In the genomic region with DNA sequence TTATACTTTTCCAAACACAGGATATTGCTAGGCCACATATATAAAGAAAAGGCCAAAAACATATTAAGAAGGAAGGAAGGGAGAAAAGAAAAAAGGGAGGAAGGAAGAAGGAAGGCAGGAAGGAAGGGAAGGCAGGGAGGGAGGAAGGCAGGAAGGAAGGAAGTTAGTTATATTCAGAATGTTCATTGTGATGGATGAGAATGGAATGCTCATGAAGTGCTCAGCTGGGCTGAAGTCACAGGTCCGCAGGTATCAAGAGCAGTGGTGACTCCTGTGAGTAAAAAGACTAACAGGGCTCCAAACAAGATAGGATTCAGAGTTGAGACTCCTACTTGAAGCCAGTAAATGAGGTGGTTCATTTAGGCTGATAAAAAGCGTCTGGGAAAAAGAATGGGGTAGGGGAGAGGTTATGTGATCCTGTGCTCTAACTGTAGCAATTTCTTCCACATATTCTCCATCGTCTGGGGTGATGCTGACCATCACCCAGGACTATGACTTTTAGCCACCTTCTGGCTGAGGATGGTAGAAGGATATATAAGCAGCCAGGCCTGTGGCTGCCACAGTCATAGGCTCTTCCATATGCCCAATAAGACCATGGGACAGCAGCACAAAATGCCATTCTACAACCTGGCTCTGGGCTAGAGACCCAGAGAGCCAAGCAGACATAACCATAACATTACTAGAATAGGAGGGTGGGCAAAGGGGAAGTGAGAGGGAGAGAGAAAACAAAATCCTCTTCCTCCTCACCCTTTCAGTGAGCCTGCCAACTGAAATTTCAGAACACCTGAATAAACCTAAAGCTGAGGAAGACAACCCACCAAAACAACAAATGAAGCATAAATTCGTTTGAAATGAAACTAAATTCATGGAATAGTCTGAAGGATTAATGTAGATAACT, we compare ENCODE assay signal across 21 cellular contexts.
"Had no signal": no experiment of that assay in that cellular context is flagged by ENCODE, and none has a peak within 500 bp of the region (broad histone marks: within the 10 kb centered on the region; RNA-seq: fewer than 3 reads in every experiment).

No MANE protein-coding gene starts in this region.

- FAIRE-seq: endothelial cell of umbilical vein had no signal

- H3K4me3 ChIP-seq: coronary artery, prostate gland, smooth muscle cell, tibial nerve, uterus had no signal

- H3K9me3 ChIP-seq: prostate gland, tibial nerve, uterus had no signal

- H3K27ac Mint-ChIP-seq: activated T-helper 1 cell treated with anti-CD3 and anti-CD28 coated beads, Interleukin-12 subunit alpha, Interleukin-12 subunit beta, Interleukin-2, Interleukin-4 antibody, amounts not matched to agents 30 ng/mL and 10 ng/mL and 1 ng/mL, durations not matched to agents 14 hours and 24 hours and 36 hours; immature natural killer cell; nephron had no signal

- H3K27me3 ChIP-seq: brain microvascular endothelial cell, tibial nerve, uterus had no signal

- H3K9me3 Mint-ChIP-seq: activated T-helper 1 cell treated with anti-CD3 and anti-CD28 coated beads, Interleukin-12 subunit alpha, Interleukin-12 subunit beta, Interleukin-2, Interleukin-4 antibody, amounts not matched to agents 30 ng/mL and 10 ng/mL and 1 ng/mL, durations not matched to agents 14 hours and 24 hours and 36 hours; central memory CD8-positive, alpha-beta T cell; immature natural killer cell; nephron had no signal

- H3K36me3 ChIP-seq: brain microvascular endothelial cell, prostate gland, tibial nerve, uterus had no signal

- H3K4me1 Mint-ChIP-seq: nephron had no signal

- ATAC-seq: right cardiac atrium had no signal

- H3K27ac ChIP-seq: brain microvascular endothelial cell, coronary artery, prostate gland, tibial nerve, uterus had no signal

- DNase-seq: activated CD4-positive, CD25-positive, alpha-beta regulatory T cell treated with anti-CD3 and anti-CD28 coated beads, Interleukin-2, amount 50 U/mL, for 72 hours; activated naive CD4-positive, alpha-beta T cell treated with Interleukin-2 at 50 U/mL for 16 hours; anterior cingulate cortex; brain microvascular endothelial cell; foreskin fibroblast; glutamatergic neuron; immature natural killer cell; right cardiac atrium; stimulated activated CD4-positive, alpha-beta T cell treated with anti-CD3 and anti-CD28 coated beads, Interleukin-4, amount 100 ng/mL, for 4 hours; stimulated activated CD8-positive, alpha-beta memory T cell treated with anti-CD3 and anti-CD28 coated beads, Interleukin-4, amount 100 ng/mL, for 48 hours; stimulated activated naive CD4-positive, alpha-beta T cell treated with Interleukin-2 at 50 U/mL for 16 hours; substantia nigra; uterus had no signal

- H3K4me3 Mint-ChIP-seq: activated T-helper 1 cell treated with anti-CD3 and anti-CD28 coated beads, Interleukin-12 subunit alpha, Interleukin-12 subunit beta, Interleukin-2, Interleukin-4 antibody, amounts not matched to agents 30 ng/mL and 10 ng/mL and 1 ng/mL, durations not matched to agents 14 hours and 24 hours and 36 hours; central memory CD8-positive, alpha-beta T cell; immature natural killer cell; nephron had no signal

- H3K36me3 Mint-ChIP-seq: immature natural killer cell had no signal

- H3K4me1 ChIP-seq: prostate gland, tibial nerve, uterus had no signal

- H3K4me2 ChIP-seq: smooth muscle cell had no signal
